1 cellular context compared by ENCODE assay signal in genomic region chr3:52197499-52197841, GRCh38.
TF ChIP-seq lines count a peak whose summit lies in the region.

No MANE protein-coding gene starts in this region.

TF ChIP-seq in liver, 16 proteins besides CTCF, POLR2A, EP300 and RAD21 (continued from another document):
- TF ChIP-seq REST (IDR thresholded peaks at IDR 0.05): no peak
- TF ChIP-seq RXRA (IDR thresholded peaks at IDR 0.05): no peak
